ENCODE assay signal across 22 cellular contexts in genomic region chr6:89454300-89454699, GRCh38. TPM values are rescaled to one million over a fixed set of nuclear protein-coding genes. Genes with fewer than 3 reads are reported as not detected.
DNase-seq lines count a peak whose midpoint lies in the region; ATAC-seq, FAIRE-seq and TF ChIP-seq lines count a peak whose summit lies in the region.
"Had no signal": no experiment of that assay in that cellular context is flagged by ENCODE, and none has a peak within 500 bp of the region (broad histone marks: within the 10 kb centered on the region; RNA-seq: fewer than 3 reads in every experiment).

No MANE protein-coding gene starts in this region.

- intact Hi-C loops in K562 (cut with micrococcal nuclease) = no loop called here

- TF ChIP-seq POLR2A in K562 (conservative IDR thresholded peaks at IDR 0.05) = no peak

- H3K4me3 ChIP-seq in HEK293 (ENCODE audit: low read depth, low read length) (no peak overlapping the region), K562 (no peak overlapping the region), fibroblast of villous mesenchyme (ENCODE audit: low read depth, low read length) (no peak overlapping the region), foreskin fibroblast (ENCODE audit: low read depth in 1 of 2, low read length in 2 of 2) (no peak overlapping the region)
- H3K4me3 ChIP-seq: GM23248 had no signal

- no peak overlapping the region for H2AFZ ChIP-seq in K562 (ENCODE audit: low read depth, low read length)
- H2AFZ ChIP-seq: GM23248 had no signal

- H3K27ac ChIP-seq in HEK293 (ENCODE audit: extremely low read depth, low read depth, low read length) = no peak overlapping the region
- H3K27ac ChIP-seq in K562 (ENCODE audit: extremely low read depth, low read depth, low read length) = no peak overlapping the region
- H3K27ac ChIP-seq: GM23248 had no signal

- no peak overlapping the region for H3K4me2 ChIP-seq in K562 (ENCODE audit: insufficient read depth, low read length)

- H3K4me1 ChIP-seq in HEK293 (ENCODE audit: control insufficient read depth, insufficient read depth, low read length) (peaks cover 16% of the 10 kb centered on the region), K562 (replicated peaks in 1 of 2; ENCODE audit: control insufficient read depth in 2 of 2, insufficient read depth in 2 of 2, low read length in 2 of 2) (no peaks in the 10 kb centered on the region)

- ATAC-seq in K562 = no peak
- ATAC-seq in GM18868 (IDR thresholded peaks at IDR 0.05; ENCODE audit: unreplicated experiment) = no peak
- no peak for ATAC-seq in HG02852 (IDR thresholded peaks at IDR 0.05; ENCODE audit: unreplicated experiment)
- ATAC-seq: HCT116 had no signal

- in situ Hi-C loops in SK-MEL-5 (cut with HindIII; ENCODE audit: low pct_unique_long_range_greater_than_20kb, low sequenced_read_pairs) (no loop called here), K562 (cut with MboI) (no loop called here)

- peak; percentile 37 for DNase-seq in SK-MEL-5 (ENCODE audit: low read depth, low spot score)
- peak in 3 of 4 experiments; percentile 12 to 51 (median 46) for DNase-seq in K562 (ENCODE audit: extremely low read depth in 1 of 4, low spot score in 3 of 4)
- DNase-seq in fibroblast of villous mesenchyme (ENCODE audit: low read depth) = peak; percentile 9
- DNase-seq in foreskin fibroblast = no peak
- DNase-seq in NCI-H1105 treated with DMSO at 0.1 percent for 48 hours (lab: John Stamatoyannopoulos, UW) = no peak
- DNase-seq: ACHN; C1 segment of cervical spinal cord; Calu3; CD4-positive, alpha-beta T cell; DMS153; DMS79 treated with DMSO at 0.1 percent for 48 hours; EL; GM23248; IMR-90 had no signal

- CTCF ChIA-PET in HEK293 (lab: Yijun Ruan, JAX) = no interaction called here
- CTCF ChIA-PET in K562 (lab: Yijun Ruan, JAX; ENCODE audit: low intra/inter-chr PET ratio) = no interaction called here

- no peaks in the 10 kb centered on the region for H3K79me2 ChIP-seq in K562 (ENCODE audit: control insufficient read depth, insufficient read depth, low read length)

- no peaks in the 10 kb centered on the region for H4K20me1 ChIP-seq in K562 (replicated peaks; ENCODE audit: control insufficient read depth, insufficient read depth, low read length)

- H3K36me3 ChIP-seq in HEK293 (ENCODE audit: control insufficient read depth in 2 of 2, insufficient read depth in 1 of 2, low read length in 2 of 2) (no peaks in the 10 kb centered on the region), K562 (ENCODE audit: control insufficient read depth, insufficient read depth, low read length) (no peaks in the 10 kb centered on the region)

- peaks cover 0 to 4% of the 10 kb centered on the region in 2 experiments; a peak in 1 of 5 replicates for H3K27me3 ChIP-seq in K562 (ENCODE audit: control insufficient read depth in 2 of 2, insufficient read depth in 2 of 2, low read length in 2 of 2)

- POLR2A ChIA-PET in HEK293 (lab: Yijun Ruan, JAX) (no interaction called here), K562 (lab: Yijun Ruan, JAX) (no interaction called here)

- no peak overlapping the region for H3K9ac ChIP-seq in K562 (ENCODE audit: insufficient read depth in 1 of 2, low read depth in 2 of 2, low read length in 2 of 2)
- H3K9ac ChIP-seq: GM23248 had no signal

- TF ChIP-seq EP300 in K562 (IDR thresholded peaks at IDR 0.05; ENCODE audit: low read length) = no peak

- no peak for TF ChIP-seq CTCF in HEK293 (tag by site-specific recombination; IDR thresholded peaks at IDR 0.05)
- TF ChIP-seq CTCF in K562 (IDR thresholded peaks at IDR 0.05 in 2 of 3, conservative IDR thresholded peaks at IDR 0.05 in 1 of 3; ENCODE audit: insufficient read depth in 2 of 3, low read depth in 1 of 3, low read length in 3 of 3) = no peak
- no peak for TF ChIP-seq CTCF in fibroblast of villous mesenchyme (IDR thresholded peaks at IDR 0.05; ENCODE audit: insufficient read depth, low read depth, low read length)
- no peak for TF ChIP-seq CTCF in foreskin fibroblast (IDR thresholded peaks at IDR 0.05; ENCODE audit: low read depth, low read length)

- H3K9me1 ChIP-seq in K562 (ENCODE audit: control insufficient read depth, insufficient read depth, low read length) = no peaks in the 10 kb centered on the region

- 0% methylated on average over 2 of the region's 2 CpGs for WGBS in K562 (ENCODE audit: insufficient coverage, low coverage, missing lambda C conversion rate)

- TF ChIP-seq RAD21 in K562 (CRISPR knock-in tag; conservative IDR thresholded peaks at IDR 0.05 in 1 of 2, IDR thresholded peaks at IDR 0.05 in 1 of 2) = no peak

- BruUV-seq in K562 (replicated peaks; lab: Mats Ljungman, UMichigan) = no TSS peak

- FAIRE-seq in K562 (lab: Jason Lieb, UNC) = no peak
- FAIRE-seq: G401.6, GM12892, H54 had no signal

- no peaks in the 10 kb centered on the region for H3K9me3 ChIP-seq in HEK293 (ENCODE audit: control insufficient read depth, insufficient read depth, low read depth, low read length)
- H3K9me3 ChIP-seq in K562 (replicated peaks; ENCODE audit: control insufficient read depth, insufficient read depth, low read depth, low read length) = no peaks in the 10 kb centered on the region

TF ChIP-seq in K562, 482 proteins besides CTCF, POLR2A, EP300 and RAD21:
- TF ChIP-seq ARHGAP35 (IDR thresholded peaks at IDR 0.05; ENCODE audit: partially characterized antibody) (no peak), ZNF507 (tag; conservative IDR thresholded peaks at IDR 0.05) (no peak), NFE2L1 (tag; IDR thresholded peaks at IDR 0.05; ENCODE audit: borderline replicate concordance, low read depth) (no peak)

RNA-seq across cellular contexts. Expression of gene ANKRD6, which starts 21.3 kb away (rescaled TPM):
- total RNA-seq in SK-MEL-5 (2014; rRNA removed; shearing (Covaris generic)) = 19.3 and 28.1 TPM in 2 replicates
- polyA plus RNA-seq in SK-MEL-5 (2015; cell fraction: cytosol; rRNA removed) = 15.1 and 16.9 TPM in 2 replicates
- polyA plus RNA-seq in SK-MEL-5 (2015; cell fraction: nucleus; rRNA removed) = 55.4 and 89.5 TPM in 2 replicates
- 0.26 TPM in 1 of 2 replicates, not detected in the other for total RNA-seq in K562 (2011; cell fraction: chromatin; rRNA removed; ENCODE audit: low replicate concordance)
- not detected in 2 replicates for total RNA-seq in K562 (2011; cell fraction: nucleolus; rRNA removed)
- not detected in 2 replicates for total RNA-seq in K562 (2011; cell fraction: nucleoplasm; rRNA removed)
- total RNA-seq in K562 (2014; rRNA removed) = not detected in 2 replicates
- 0.22 TPM in 1 of 2 replicates, not detected in the other for total RNA-seq in K562 (2014; rRNA removed; fragmentation: Illumina TruSeq; extraction: Trizol)
- not detected in 2 replicates for total RNA-seq in K562 (2015; rRNA removed; fragmentation: Illumina TruSeq; extraction: Trizol)
- 0.13 TPM in 1 of 2 replicates, not detected in the other for total RNA-seq in K562 (2021)
- polyA plus RNA-seq in K562 (2011; rRNA removed) = 0.08 and 0.23 TPM in 2 replicates
- 0.01 and 0.03 TPM in 2 replicates for polyA plus RNA-seq in K562 (2011; cell fraction: cytosol; rRNA removed)
- 0.07 and 0.13 TPM in 2 replicates for polyA plus RNA-seq in K562 (2011; cell fraction: nucleus; rRNA removed)
- polyA plus RNA-seq in K562 (2012) = 0.12 and 0.55 TPM in 2 replicates
- polyA plus RNA-seq in K562 (2014; fragmentation: Illumina TruSeq; extraction: Trizol) = not detected in 2 replicates
- polyA plus RNA-seq in K562 (2014; fragmentation: Nextera tagmentation; extraction: Ambion mirVana) = under 1 TPM; 0.04 TPM
- 1.3 TPM in 1 of 2 replicates, not detected in the other for polyA plus RNA-seq in K562 (2014; rRNA removed)
- 0.54 TPM in 1 of 2 replicates, not detected in the other for polyA minus RNA-seq in K562 (2011; rRNA and poly(A)+ RNA removed)
- 1.3 TPM in 1 of 2 replicates, not detected in the other for polyA minus RNA-seq in K562 (2011; cell fraction: cytosol; rRNA and poly(A)+ RNA removed)
- polyA minus RNA-seq in K562 (2011; cell fraction: nucleus; rRNA and poly(A)+ RNA removed) = not detected in 2 replicates
- 1.3 TPM in 2 replicates for total RNA-seq in fibroblast of villous mesenchyme
- total RNA-seq: HT-29 had no signal

RNA-seq across cellular contexts. Expression of gene RRAGD, which starts 42.2 kb away (rescaled TPM):
- 145 and 165 TPM in 2 replicates for total RNA-seq in SK-MEL-5 (2014; rRNA removed; shearing (Covaris generic))
- polyA plus RNA-seq in SK-MEL-5 (2015; cell fraction: cytosol; rRNA removed) = 42.8 and 60.4 TPM in 2 replicates
- 10.3 and 16.5 TPM in 2 replicates for polyA plus RNA-seq in SK-MEL-5 (2015; cell fraction: nucleus; rRNA removed)
- total RNA-seq in K562 (2011; cell fraction: chromatin; rRNA removed; ENCODE audit: low replicate concordance) = not detected in 2 replicates
- not detected in 2 replicates for total RNA-seq in K562 (2011; cell fraction: nucleolus; rRNA removed)
- not detected in 2 replicates for total RNA-seq in K562 (2011; cell fraction: nucleoplasm; rRNA removed)
- not detected in 2 replicates for total RNA-seq in K562 (2014; rRNA removed)
- total RNA-seq in K562 (2014; rRNA removed; fragmentation: Illumina TruSeq; extraction: Trizol) = not detected in 2 replicates
- total RNA-seq in K562 (2015; rRNA removed; fragmentation: Illumina TruSeq; extraction: Trizol) = 0.07 TPM in 1 of 2 replicates, not detected in the other
- 0.04 TPM in 1 of 2 replicates, not detected in the other for total RNA-seq in K562 (2021)
- polyA plus RNA-seq in K562 (2011; rRNA removed) = 0.03 and 0.24 TPM in 2 replicates
- polyA plus RNA-seq in K562 (2011; cell fraction: cytosol; rRNA removed) = 0.03 TPM in 1 of 2 replicates, not detected in the other
- polyA plus RNA-seq in K562 (2011; cell fraction: nucleus; rRNA removed) = 0.14 TPM in 1 of 2 replicates, not detected in the other
- 0.03 and 0.12 TPM in 2 replicates for polyA plus RNA-seq in K562 (2012)
- not detected in 2 replicates for polyA plus RNA-seq in K562 (2014; fragmentation: Illumina TruSeq; extraction: Trizol)
- polyA plus RNA-seq in K562 (2014; fragmentation: Nextera tagmentation; extraction: Ambion mirVana) = not detected
- polyA plus RNA-seq in K562 (2014; rRNA removed) = not detected in 2 replicates
- polyA minus RNA-seq in K562 (2011; rRNA and poly(A)+ RNA removed) = 0.15 TPM in 1 of 2 replicates, not detected in the other
- not detected in 2 replicates for polyA minus RNA-seq in K562 (2011; cell fraction: cytosol; rRNA and poly(A)+ RNA removed)
- polyA minus RNA-seq in K562 (2011; cell fraction: nucleus; rRNA and poly(A)+ RNA removed) = not detected in 2 replicates
- under 0.01 and 0.64 TPM in 2 replicates for total RNA-seq in fibroblast of villous mesenchyme
- total RNA-seq: GM23248, HT-29, IMR-90 had no signal
- polyA plus RNA-seq: GM23248, IMR-90 had no signal

Comparison
In these comparisons a context has a peak if more than half of its experiments do, and no peak if none do; other contexts are left out.
1. DNase-seq: peak in SK-MEL-5 (single experiment), K562 (3 of 4) and fibroblast of villous mesenchyme (single experiment); none in foreskin fibroblast (0 of 2) and NCI-H1105 treated with DMSO at 0.1 percent for 48 hours (single experiment).
2. RNA of gene RRAGD, which starts 42.2 kb away (total RNA-seq): 145 to 165 TPM in SK-MEL-5; 0.04 to 0.07 TPM in K562 and under 0.01 to 0.64 TPM in fibroblast of villous mesenchyme; every median in the first group is over 10 times any median in the second.
3. Of the 44 proteins assayed by ChIP-seq in both K562 and HEK293: peak only in K562: none; only in HEK293: ATF2; in both: none; in neither: 43.